ENCODE assay signal across 8 cellular contexts in genomic region chr4:47462799-47463234, GRCh38. TPM values are rescaled to one million over a fixed set of nuclear protein-coding genes. Genes with fewer than 3 reads are reported as not detected.
DNase-seq lines count a peak whose midpoint lies in the region; ATAC-seq, FAIRE-seq and TF ChIP-seq lines count a peak whose summit lies in the region.

No MANE protein-coding gene starts in this region.

- H3K4me1 ChIP-seq in PC-3 (ENCODE audit: insufficient read depth, low read length) = no peaks in the 10 kb centered on the region; the same call in 1 of the 2 replicates
- H3K4me1 ChIP-seq in endodermal cell (ENCODE audit: control insufficient read depth, insufficient read depth, low read length) = no peaks in the 10 kb centered on the region

- DNase-seq in GM12891 (ENCODE audit: insufficient read length, low spot score) (no peak), HFF-Myc (ENCODE audit: extremely low read depth, low read depth) (no peak), PC-3 (no peak), endodermal cell (no peak), NCI-H2081 treated with DMSO at 0.1 percent for 48 hours (lab: John Stamatoyannopoulos, UW) (no peak), SIG-M5 (lab: John Stamatoyannopoulos, UW) (no peak), putamen (ENCODE audit: low spot score) (no peak)

- no peaks in the 10 kb centered on the region for H3K9me3 ChIP-seq in PC-3 (ENCODE audit: low read length)
- H3K9me3 ChIP-seq in endodermal cell (ENCODE audit: control insufficient read depth, low read length) = no peaks in the 10 kb centered on the region
- no peaks in the 10 kb centered on the region for H3K9me3 ChIP-seq in neural cell (ENCODE audit: low read length)

- peaks cover 15% of the 10 kb centered on the region for H3K36me3 Mint-ChIP-seq in endodermal cell (ENCODE audit: low read depth)

- peaks cover 12% of the 10 kb centered on the region for H3K4me1 Mint-ChIP-seq in endodermal cell

- no peak for FAIRE-seq in GM12891 (lab: Jason Lieb, UNC)

- TF ChIP-seq POLR2A in GM12891 (IDR thresholded peaks at IDR 0.05; ENCODE audit: low read depth, low read length) = no peak

- TF ChIP-seq CTCF in HFF-Myc (IDR thresholded peaks at IDR 0.05; ENCODE audit: low read depth, low read length, missing control alignments) (no peak), PC-3 (conservative IDR thresholded peaks at IDR 0.05; ENCODE audit: low read depth, low read length) (no peak), endodermal cell (conservative IDR thresholded peaks at IDR 0.05) (no peak), neural cell (IDR thresholded peaks at IDR 0.05; ENCODE audit: poor library complexity, severe bottlenecking) (no peak)

- H3K9me2 ChIP-seq in PC-3 (replicated peaks; ENCODE audit: low read length) (no peaks in the 10 kb centered on the region), neural cell (ENCODE audit: insufficient read depth, low read length) (no peaks in the 10 kb centered on the region)

- no peaks in the 10 kb centered on the region for H4K20me1 ChIP-seq in PC-3 (ENCODE audit: low read length)
- no peaks in the 10 kb centered on the region for H4K20me1 ChIP-seq in neural cell (ENCODE audit: insufficient read depth)

- H3K4me2 ChIP-seq in PC-3 (ENCODE audit: low read length) (peak overlapping the region; percentile 81), neural cell (ENCODE audit: low read length) (peak overlapping the region; percentile 71)

- peak overlapping the region; percentile 96 for H2AFZ ChIP-seq in PC-3 (ENCODE audit: low read length)
- peak overlapping the region; percentile 92 for H2AFZ ChIP-seq in neural cell (ENCODE audit: low read depth, low read length)

- peak; percentile 8 for ATAC-seq in PC-3

- CTCF ChIA-PET in PC-3 (lab: Charles Lee) = interaction anchor here (0.9 kb wide), 1 partner anchor 23 kb away, joined by 3 read pairs; the partner anchor contains the start of gene ATP10D

- TSS peak; percentile 51 for BruUV-seq in PC-3 (replicated peaks; lab: Mats Ljungman, UMichigan)

- peak overlapping the region; percentile 84 for H3K27ac Mint-ChIP-seq in endodermal cell

- no peak for TF ChIP-seq RAD21 in neural cell (conservative IDR thresholded peaks at IDR 0.05)

- no peak for TF ChIP-seq EP300 in neural cell (conservative IDR thresholded peaks at IDR 0.05; ENCODE audit: poor library complexity, severe bottlenecking)

- H3K4me3 ChIP-seq in HFF-Myc (replicated peaks; ENCODE audit: low read depth, low read length) (peak overlapping the region; percentile 67), PC-3 (ENCODE audit: low read length) (peak overlapping the region; percentile 70), endodermal cell (ENCODE audit: low read length) (peak overlapping the region; percentile 99), neural cell (ENCODE audit: low read length) (peak overlapping the region; percentile 85)

- H3K27me3 ChIP-seq in PC-3 (ENCODE audit: low read length) = no peaks in the 10 kb centered on the region
- H3K27me3 ChIP-seq in endodermal cell (ENCODE audit: control insufficient read depth, insufficient read depth, low read length, poor library complexity, severe bottlenecking) = no peaks in the 10 kb centered on the region
- H3K27me3 ChIP-seq in neural cell (ENCODE audit: insufficient read depth, low read depth, low read length) = no peaks in the 10 kb centered on the region

- no peaks in the 10 kb centered on the region for H3K36me3 ChIP-seq in PC-3 (ENCODE audit: low read depth, low read length)
- H3K36me3 ChIP-seq in endodermal cell (ENCODE audit: control insufficient read depth, insufficient read depth, low read length) = peaks cover 20% of the 10 kb centered on the region
- no peaks in the 10 kb centered on the region for H3K36me3 ChIP-seq in neural cell (ENCODE audit: insufficient read depth, low read length)

- intact Hi-C loops in PC-3 (cut with micrococcal nuclease) = loop anchor here (1.0 kb wide), 1 partner anchor 22 kb away; the partner anchor contains the start of gene ATP10D

- peak overlapping the region; percentile 85 for H3K4me3 Mint-ChIP-seq in endodermal cell

- POLR2A ChIA-PET in PC-3 (lab: Charles Lee; ENCODE audit: unreplicated experiment) = interaction anchor here (0.7 kb wide), 1 partner anchor 103 kb away, joined by 4 read pairs; no protein-coding TSS in a partner anchor

- WGBS in endodermal cell (ENCODE audit: insufficient coverage in 1 of 2, insufficient read length in 1 of 2), 2 experiments = 11 to 25% methylated on average over 3 to 6 of the region's 6 CpGs

- no peaks in the 10 kb centered on the region for H3F3A ChIP-seq in PC-3 (ENCODE audit: low read length, unreplicated experiment)
- H3F3A ChIP-seq in neural cell (ENCODE audit: insufficient read depth, low read length, poor library complexity, severe bottlenecking) = no peaks in the 10 kb centered on the region

- H3K27ac ChIP-seq in PC-3 (ENCODE audit: low read length) = no peak overlapping the region
- H3K27ac ChIP-seq in endodermal cell (ENCODE audit: low read depth, low read length) = no peak overlapping the region
- peak overlapping the region; percentile 84 for H3K27ac ChIP-seq in neural cell (ENCODE audit: low read length)

- H3K27me3 Mint-ChIP-seq in endodermal cell (ENCODE audit: insufficient read depth) = no peaks in the 10 kb centered on the region

- H3K9me3 Mint-ChIP-seq in endodermal cell = no peaks in the 10 kb centered on the region

- H3K9ac ChIP-seq in PC-3 (ENCODE audit: low read length) (peak overlapping the region; percentile 70), endodermal cell (ENCODE audit: extremely low read depth, low read length, poor library complexity, severe bottlenecking) (peak overlapping the region; percentile 69), neural cell (ENCODE audit: low read length) (peak overlapping the region; percentile 89)

- H3K79me2 ChIP-seq in PC-3 (ENCODE audit: low read length) (no peaks in the 10 kb centered on the region), neural cell (replicated peaks; ENCODE audit: insufficient read depth, low read length) (peaks cover 26% of the 10 kb centered on the region)

TF ChIP-seq in GM12891, 5 proteins besides CTCF, POLR2A, EP300 and RAD21:
- TF ChIP-seq PAX5 (IDR thresholded peaks at IDR 0.05; ENCODE audit: insufficient read depth, low read length, severe bottlenecking) = no peak
- no peak for TF ChIP-seq POLR2AphosphoS5 (IDR thresholded peaks at IDR 0.05; ENCODE audit: low read depth, low read length)
- peak; percentile 11; the same call in 1 of the 2 replicates for TF ChIP-seq TAF1 (IDR thresholded peaks at IDR 0.05; ENCODE audit: low read depth, low read length)
- TF ChIP-seq POU2F2 (IDR thresholded peaks at IDR 0.05; ENCODE audit: low read depth, low read length) = no peak
- no peak for TF ChIP-seq SPI1 (IDR thresholded peaks at IDR 0.05; ENCODE audit: low read depth, low read length)

TF ChIP-seq in neural cell, 6 proteins besides CTCF, POLR2A, EP300 and RAD21:
- TF ChIP-seq TAF1 (IDR thresholded peaks at IDR 0.05; ENCODE audit: low read depth) = no peak
- TF ChIP-seq SMC3 (conservative IDR thresholded peaks at IDR 0.05; ENCODE audit: poor library complexity) = no peak
- no peak for TF ChIP-seq MXI1 (conservative IDR thresholded peaks at IDR 0.05; ENCODE audit: poor library complexity, severe bottlenecking)
- TF ChIP-seq REST (IDR thresholded peaks at IDR 0.05; ENCODE audit: borderline replicate concordance) = no peak
- no peak for TF ChIP-seq EZH2 (IDR thresholded peaks at IDR 0.05; ENCODE audit: borderline replicate concordance, insufficient read depth, low read length, poor library complexity, severe bottlenecking)
- no peak for TF ChIP-seq POLR2AphosphoS5 (IDR thresholded peaks at IDR 0.05)

RNA-seq across cellular contexts. Expression of gene COMMD8, which starts 0.7 kb away (rescaled TPM):
- polyA plus RNA-seq in GM12891 (2012; ENCODE audit: low read depth, missing spikeins) = 18.2 TPM
- total RNA-seq in PC-3 (2014; rRNA removed) (5.5 and 9.5 TPM in 2 replicates), endodermal cell (10 to 100 TPM; 14.7 to 17.9 TPM)
- 20.4 TPM for polyA plus RNA-seq in endodermal cell (2013, experiment 1 of 2)
- 22.9 TPM for polyA plus RNA-seq in endodermal cell (2013, experiment 2 of 2)
- polyA plus RNA-seq in neural cell = 22.7 and 29.6 TPM in 2 replicates
- polyA minus RNA-seq in neural cell = 27.6 and 29.7 TPM in 2 replicates

RNA-seq across cellular contexts. Expression of gene ATP10D, which starts 22.3 kb away (rescaled TPM):
- 3.4 TPM for polyA plus RNA-seq in GM12891 (2012; ENCODE audit: low read depth, missing spikeins)
- 0.84 and 4.0 TPM in 2 replicates for total RNA-seq in PC-3 (2014; rRNA removed)
- total RNA-seq in endodermal cell = 1 to 10 TPM in 1 of 2 donors, under 1 TPM in 1; 0.27 to 1.1 TPM
- 3.8 TPM for polyA plus RNA-seq in endodermal cell (2013, experiment 1 of 2)
- 5.6 TPM for polyA plus RNA-seq in endodermal cell (2013, experiment 2 of 2)
- 4.5 and 6.1 TPM in 2 replicates for polyA plus RNA-seq in neural cell
- 8.0 and 8.2 TPM in 2 replicates for polyA minus RNA-seq in neural cell
